In the genomic region with DNA sequence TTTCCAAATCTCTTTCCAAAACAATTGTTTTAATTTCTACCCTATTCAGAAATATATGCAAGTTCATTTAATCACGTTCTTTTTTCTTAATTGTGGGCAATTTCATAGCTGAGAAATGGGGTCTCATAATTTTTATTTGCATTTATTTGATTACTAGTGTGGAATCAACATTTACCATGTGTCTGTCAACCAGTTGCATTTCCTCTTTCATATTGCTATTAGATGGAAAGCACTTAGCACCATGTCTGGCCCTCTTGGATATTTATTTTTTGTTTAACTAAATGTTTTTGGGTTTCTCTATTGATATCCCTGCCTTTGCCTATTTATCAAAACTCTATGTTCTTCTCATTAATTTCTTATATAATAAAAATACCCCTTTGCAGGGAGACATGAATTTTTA, we compare ENCODE assay signal across 6 cellular contexts. TPM values are rescaled to one million over a fixed set of nuclear protein-coding genes. Genes with fewer than 3 reads are reported as not detected.
"Had no signal": no experiment of that assay in that cellular context is flagged by ENCODE, and none has a peak within 500 bp of the region (broad histone marks: within the 10 kb centered on the region; RNA-seq: fewer than 3 reads in every experiment).

No MANE protein-coding gene starts in this region.

RNA-seq across cellular contexts. Expression of a gene that starts 13.9 kb away (rescaled TPM):
- total RNA-seq: activated CD4-positive, alpha-beta T cell treated with anti-CD3 and anti-CD28 coated beads for 36 hours; activated CD4-positive, alpha-beta T cell treated with anti-CD3 and anti-CD28 coated beads, Interleukin-2, amount 10 ng/mL, durations not matched to agents 7 days and 5 days; activated T-helper 2 cell treated with anti-CD3 and anti-CD28 coated beads, Interferon-gamma antibody, Interleukin-2, Interleukin-4, amounts not matched to agents 10 μg/mL and 5 μg/mL and 100 μg/mL, durations not matched to agents 14 hours and 24 hours and 36 hours; bronchial epithelial cell; cardiac muscle cell; chondrocyte had no signal
- polyA plus RNA-seq: cardiac muscle cell had no signal

RNA-seq across cellular contexts. Expression of a gene that starts 39.2 kb away (rescaled TPM):
- total RNA-seq: cardiac muscle cell had no signal
- polyA plus RNA-seq: cardiac muscle cell had no signal

RNA-seq across cellular contexts. Expression of a gene that starts 58.3 kb away (rescaled TPM):
- total RNA-seq: activated CD4-positive, alpha-beta T cell treated with anti-CD3 and anti-CD28 coated beads for 36 hours; activated CD4-positive, alpha-beta T cell treated with anti-CD3 and anti-CD28 coated beads, Interleukin-2, amount 10 ng/mL, durations not matched to agents 7 days and 5 days; bronchial epithelial cell; cardiac muscle cell; chondrocyte had no signal
- polyA plus RNA-seq: cardiac muscle cell had no signal
